In genomic region chr2:17878222-17879136, GRCh38 we compare ENCODE assay signal across 8 cellular contexts. TPM values are rescaled to one million over a fixed set of nuclear protein-coding genes. Genes with fewer than 3 reads are reported as not detected.
DNase-seq lines count a peak whose midpoint lies in the region; ATAC-seq and TF ChIP-seq lines count a peak whose summit lies in the region.

Gene KCNS3, plus strand, starts transcription at chr2:17878667. Its CDS starts 52,342 bp downstream, at chr2:17931009.

- TF ChIP-seq CTCF in activated B cell treated with CpG ODN at 0.5 μM for 24 hours (IDR thresholded peaks at IDR 0.05) (no peak), foreskin fibroblast (IDR thresholded peaks at IDR 0.05; ENCODE audit: low read depth, low read length) (no peak), neural progenitor cell (IDR thresholded peaks at IDR 0.05) (no peak)

- POLR2A ChIA-PET in activated B cell treated with CpG ODN at 0.5 μM for 24 hours (lab: Charles Lee): interaction anchor here (1.6 kb wide), 1 partner anchor 125 kb away, joined by 5 read pairs; the partner anchor contains the start of genes GEN1 and SMC6

- H3K9ac ChIP-seq in neural progenitor cell: peak within 1 kb of the TSS; percentile 36

- CTCF ChIA-PET in activated B cell treated with CpG ODN at 0.5 μM for 24 hours (lab: Charles Lee): no interaction called here

- no peaks in the 10 kb centered on the region for H3K79me2 ChIP-seq in neural progenitor cell (ENCODE audit: low read depth)

- peak within 1 kb of the TSS; percentile 97 for H2AFZ ChIP-seq in neural progenitor cell (replicated peaks)

- no peaks in the 10 kb centered on the region for H3K9me3 ChIP-seq in neural progenitor cell (ENCODE audit: low read depth)

- intact Hi-C loops in activated B cell treated with CpG ODN at 0.5 μM for 24 hours (cut with micrococcal nuclease): loop anchor here (5.0 kb wide), 1 partner anchor 34 kb away; no protein-coding TSS in a partner anchor

- peaks cover 60% of the 10 kb centered on the region for H3K27me3 ChIP-seq in neural progenitor cell

- H3K9me3 Mint-ChIP-seq in IgD-negative memory B cell (peaks cover 0 to 2% (median 2%) of the 10 kb centered on the region in 3 donors), activated B cell treated with CpG ODN at 0.5 μM for 24 hours (peaks cover 2% of the 10 kb centered on the region), neural progenitor cell (peaks cover 2% of the 10 kb centered on the region)

- peaks cover 1% of the 10 kb centered on the region for H3K36me3 Mint-ChIP-seq in IgD-negative memory B cell
- no peaks in the 10 kb centered on the region for H3K36me3 Mint-ChIP-seq in activated B cell treated with CpG ODN at 0.5 μM for 24 hours (ENCODE audit: low read depth)
- no peaks in the 10 kb centered on the region for H3K36me3 Mint-ChIP-seq in neural progenitor cell

- peak; percentile 72 for ATAC-seq in GM21786 (IDR thresholded peaks at IDR 0.05; ENCODE audit: unreplicated experiment)
- ATAC-seq in activated B cell treated with CpG ODN at 0.5 μM for 24 hours (ENCODE audit: low read depth): peak; percentile 87

- H3K27me3 Mint-ChIP-seq in IgD-negative memory B cell (peaks cover 52% of the 10 kb centered on the region), activated B cell treated with CpG ODN at 0.5 μM for 24 hours (peaks cover 54% of the 10 kb centered on the region), neural progenitor cell (ENCODE audit: insufficient read depth, low read depth) (peaks cover 53% of the 10 kb centered on the region)

- H3K4me1 ChIP-seq in neural progenitor cell: peaks cover 3% of the 10 kb centered on the region

- H3K4me3 Mint-ChIP-seq in IgD-negative memory B cell (peak within 1 kb of the TSS; percentile 88 to 95 (median 94)), activated B cell treated with CpG ODN at 0.5 μM for 24 hours (peak within 1 kb of the TSS; percentile 90), neural progenitor cell (peak within 1 kb of the TSS; percentile 90)

- peaks cover 7% of the 10 kb centered on the region for H4K20me1 ChIP-seq in neural progenitor cell (ENCODE audit: low read depth)

- peaks cover 2 to 12% (median 5%) of the 10 kb centered on the region in 3 donors for H3K4me1 Mint-ChIP-seq in IgD-negative memory B cell
- H3K4me1 Mint-ChIP-seq in activated B cell treated with CpG ODN at 0.5 μM for 24 hours: peaks cover 27% of the 10 kb centered on the region
- H3K4me1 Mint-ChIP-seq in neural progenitor cell: peaks cover 11% of the 10 kb centered on the region

- H3K4me2 ChIP-seq in neural progenitor cell: peak within 1 kb of the TSS; percentile 91

- H3K4me3 ChIP-seq in foreskin fibroblast (ENCODE audit: low read depth in 1 of 2, low read length in 2 of 2) (peak within 1 kb of the TSS; percentile 72 to 82), neural progenitor cell (peak within 1 kb of the TSS; percentile 92)

- H3F3A ChIP-seq in neural progenitor cell (ENCODE audit: low read depth): peaks cover 14% of the 10 kb centered on the region

- no peak within 1 kb of the TSS for H3K27ac ChIP-seq in neural progenitor cell

- H3K27ac Mint-ChIP-seq in IgD-negative memory B cell (peak within 1 kb of the TSS; percentile 17 to 78 (median 71)), activated B cell treated with CpG ODN at 0.5 μM for 24 hours (peak within 1 kb of the TSS; percentile 43), neural progenitor cell (no peak within 1 kb of the TSS)

- DNase-seq in NCI-H748 (lab: John Stamatoyannopoulos, UW; ENCODE audit: unreplicated experiment) (peak; percentile 73), NCI-H748 treated with DMSO at 0.1 percent for 48 hours (lab: John Stamatoyannopoulos, UW) (no peak), activated B cell treated with CpG ODN at 0.5 μM for 24 hours (peak; percentile 52), foreskin fibroblast (peak; percentile 41 to 71), neural progenitor cell (ENCODE audit: low spot score) (peak; percentile 88), mesenteric fat pad (ENCODE audit: low spot score) (no peak)

- no peaks in the 10 kb centered on the region for H3K36me3 ChIP-seq in neural progenitor cell

RNA-seq across cellular contexts. Expression of gene KCNS3, which starts in this region (rescaled TPM):
- polyA plus RNA-seq in IgD-negative memory B cell: not detected
- total RNA-seq in activated B cell treated with CpG ODN at 0.5 μM for 24 hours: 1.1 and 1.5 TPM in 2 replicates
- 10.0 and 15.0 TPM in 2 replicates for total RNA-seq in neural progenitor cell (ENCODE audit: low replicate concordance)
- 1.1 TPM for total RNA-seq in mesenteric fat pad

Comparison
In these comparisons a context has a peak if more than half of its experiments do, and no peak if none do; other contexts are left out.
1. DNase-seq: peak in NCI-H748 (single experiment), activated B cell treated with CpG ODN at 0.5 μM for 24 hours (single experiment), foreskin fibroblast (2 of 2) and neural progenitor cell (single experiment); none in NCI-H748 treated with DMSO at 0.1 percent for 48 hours (single experiment) and mesenteric fat pad (single experiment).
2. Peak in every context shown above with its lines, with median percentiles within 50 percentile points of each other: H3K4me3 Mint-ChIP-seq.